ENCODE assay signal across 27 cellular contexts in the genomic region with DNA sequence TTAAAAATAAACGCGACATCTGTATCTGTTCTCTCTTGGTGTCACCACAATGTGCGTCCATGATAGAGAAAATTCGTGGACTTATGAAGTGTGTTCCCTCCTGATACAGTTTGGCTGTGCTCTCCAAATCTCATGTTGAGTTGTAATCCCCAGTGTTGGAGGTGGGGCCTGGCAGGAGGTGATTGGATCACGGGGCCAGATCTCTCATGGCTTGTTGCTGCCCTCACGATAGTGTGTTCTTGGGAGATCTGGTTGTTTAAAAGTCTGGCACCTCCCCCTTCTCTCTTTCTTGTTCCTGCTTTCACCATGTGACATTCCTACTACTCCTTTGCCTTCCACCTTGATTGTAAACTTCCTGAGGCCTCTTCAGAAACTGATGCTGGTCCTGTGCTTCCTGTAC.
A peak's percentile ranks its signal among the peaks of the same experiment; 100 is the strongest.
DNase-seq lines count a peak whose midpoint lies in the region; ATAC-seq, FAIRE-seq and TF ChIP-seq lines count a peak whose summit lies in the region.
"Had no signal": no experiment of that assay in that cellular context is flagged by ENCODE, and none has a peak within 500 bp of the region (broad histone marks: within the 10 kb centered on the region; RNA-seq: fewer than 3 reads in every experiment).

No MANE protein-coding gene starts in this region.

- H3K9ac ChIP-seq in K562 (ENCODE audit: insufficient read depth in 1 of 2, low read depth in 2 of 2, low read length in 2 of 2), result no peak overlapping the region
- H3K9ac ChIP-seq: GM23248 had no signal

- POLR2A ChIA-PET in Caco-2 (lab: Charles Lee) (no interaction called here), K562 (lab: Yijun Ruan, JAX) (no interaction called here)

- H3K36me3 Mint-ChIP-seq in Caco-2 (ENCODE audit: insufficient read depth, unreplicated experiment), result no peaks in the 10 kb centered on the region
- H3K36me3 Mint-ChIP-seq in mesothelial cell of epicardium, result no peaks in the 10 kb centered on the region
- no peaks in the 10 kb centered on the region for H3K36me3 Mint-ChIP-seq in Calu3 (ENCODE audit: insufficient read depth, unreplicated experiment)
- H3K36me3 Mint-ChIP-seq: IgD-negative memory B cell had no signal

- TF ChIP-seq POLR2A in K562 (conservative IDR thresholded peaks at IDR 0.05), result no peak

- BruUV-seq in Caco-2 (replicated peaks; lab: Mats Ljungman, UMichigan) (no TSS peak), K562 (replicated peaks; lab: Mats Ljungman, UMichigan) (no TSS peak), Calu3 (replicated peaks; lab: Mats Ljungman, UMichigan) (no TSS peak)

- no peaks in the 10 kb centered on the region for H3K27me3 Mint-ChIP-seq in Caco-2 (ENCODE audit: insufficient read depth, unreplicated experiment)
- no peaks in the 10 kb centered on the region for H3K27me3 Mint-ChIP-seq in mesothelial cell of epicardium (ENCODE audit: low read depth)
- H3K27me3 Mint-ChIP-seq in Calu3 (ENCODE audit: unreplicated experiment), result peaks cover 15% of the 10 kb centered on the region
- H3K27me3 Mint-ChIP-seq: IgD-negative memory B cell had no signal

- no peak overlapping the region for H3K4me3 ChIP-seq in Caco-2 (ENCODE audit: low read depth, low read length)
- H3K4me3 ChIP-seq in K562, result no peak overlapping the region
- H3K4me3 ChIP-seq: GM23248, SK-N-MC had no signal

- no peaks in the 10 kb centered on the region for H3K9me1 ChIP-seq in K562 (ENCODE audit: control insufficient read depth, insufficient read depth, low read length)

- no peak for TF ChIP-seq EP300 in K562 (IDR thresholded peaks at IDR 0.05; ENCODE audit: low read length)

- H3K4me1 Mint-ChIP-seq in Caco-2 (ENCODE audit: low read depth, unreplicated experiment) (peaks cover 28% of the 10 kb centered on the region), mesothelial cell of epicardium (peaks cover 27% of the 10 kb centered on the region), Calu3 (ENCODE audit: low read depth, unreplicated experiment) (no peaks in the 10 kb centered on the region)

- peak overlapping the region; percentile 13; the same call in 1 of the 2 replicates for H3K4me2 ChIP-seq in K562 (ENCODE audit: insufficient read depth, low read length)

- H2AFZ ChIP-seq in K562 (ENCODE audit: low read depth, low read length), result no peak overlapping the region
- H2AFZ ChIP-seq: GM23248 had no signal

- TF ChIP-seq RAD21 in K562 (CRISPR knock-in tag; conservative IDR thresholded peaks at IDR 0.05 in 1 of 2, IDR thresholded peaks at IDR 0.05 in 1 of 2), result no peak

- no peaks in the 10 kb centered on the region for H3K36me3 ChIP-seq in Caco-2 (ENCODE audit: control insufficient read depth, insufficient read depth, low read length)
- H3K36me3 ChIP-seq in K562 (ENCODE audit: control insufficient read depth, insufficient read depth, low read length), result no peaks in the 10 kb centered on the region

- no peaks in the 10 kb centered on the region for H3K79me2 ChIP-seq in K562 (ENCODE audit: control insufficient read depth, insufficient read depth, low read length)

- no peaks in the 10 kb centered on the region for H4K20me1 ChIP-seq in K562 (replicated peaks; ENCODE audit: control insufficient read depth, insufficient read depth, low read length)

- TF ChIP-seq CTCF in Caco-2 (IDR thresholded peaks at IDR 0.05; ENCODE audit: insufficient read depth in 1 of 2, low read depth in 1 of 2, low read length in 1 of 2, severe bottlenecking in 1 of 2, unreplicated experiment in 1 of 2), result no peak
- TF ChIP-seq CTCF in K562 (IDR thresholded peaks at IDR 0.05 in 2 of 3, conservative IDR thresholded peaks at IDR 0.05 in 1 of 3; ENCODE audit: insufficient read depth in 2 of 3, low read depth in 1 of 3, low read length in 3 of 3), result no peak
- TF ChIP-seq CTCF in mesothelial cell of epicardium (IDR thresholded peaks at IDR 0.05; ENCODE audit: unreplicated experiment), result no peak
- TF ChIP-seq CTCF in Calu3 (IDR thresholded peaks at IDR 0.05; ENCODE audit: unreplicated experiment), result no peak
- no peak for TF ChIP-seq CTCF in GM20000 (IDR thresholded peaks at IDR 0.05; ENCODE audit: extremely low read depth, missing control alignments)

- H3K27me3 ChIP-seq in Caco-2 (replicated peaks; ENCODE audit: control insufficient read depth, insufficient read depth, low read length) (no peaks in the 10 kb centered on the region), K562 (ENCODE audit: control insufficient read depth in 2 of 2, insufficient read depth in 2 of 2, low read length in 2 of 2) (peaks cover 0 to 6% of the 10 kb centered on the region in 2 experiments; a peak in 2 of 5 replicates)

- H3K9me3 ChIP-seq in Caco-2, result no peaks in the 10 kb centered on the region
- no peaks in the 10 kb centered on the region for H3K9me3 ChIP-seq in K562 (replicated peaks; ENCODE audit: control insufficient read depth, insufficient read depth, low read depth, low read length)

- intact Hi-C loops in Caco-2 (cut with micrococcal nuclease; ENCODE audit: unreplicated experiment), result no loop called here
- intact Hi-C loops in K562 (cut with micrococcal nuclease), result loop anchor here (10.0 kb wide), 1 partner anchor 600 kb away; no protein-coding TSS in a partner anchor
- intact Hi-C loops in Calu3 (cut with micrococcal nuclease; ENCODE audit: unreplicated experiment), result no loop called here

- no peak overlapping the region for H3K4me3 Mint-ChIP-seq in Caco-2 (ENCODE audit: unreplicated experiment)
- no peak overlapping the region for H3K4me3 Mint-ChIP-seq in mesothelial cell of epicardium
- H3K4me3 Mint-ChIP-seq in Calu3 (ENCODE audit: low read depth, unreplicated experiment), result no peak overlapping the region
- H3K4me3 Mint-ChIP-seq: B cell, IgD-negative memory B cell had no signal

- H3K9me3 Mint-ChIP-seq in Caco-2 (ENCODE audit: unreplicated experiment) (peaks cover 12% of the 10 kb centered on the region), mesothelial cell of epicardium (no peaks in the 10 kb centered on the region), Calu3 (ENCODE audit: low read depth, unreplicated experiment) (no peaks in the 10 kb centered on the region)
- H3K9me3 Mint-ChIP-seq: IgD-negative memory B cell had no signal

- FAIRE-seq in K562 (lab: Jason Lieb, UNC), result no peak
- FAIRE-seq: D721Med had no signal

- 0% methylated on average over 6 of the region's 6 CpGs for WGBS in K562 (ENCODE audit: insufficient coverage, low coverage, missing lambda C conversion rate)

- H3K27ac Mint-ChIP-seq in Caco-2 (ENCODE audit: unreplicated experiment) (peak overlapping the region; percentile 63), mesothelial cell of epicardium (peak overlapping the region; percentile 35), Calu3 (ENCODE audit: unreplicated experiment) (no peak overlapping the region)
- H3K27ac Mint-ChIP-seq: B cell, IgD-negative memory B cell had no signal

- H3K27ac ChIP-seq in K562 (ENCODE audit: extremely low read depth, low read depth, low read length), result no peak overlapping the region
- H3K27ac ChIP-seq: 22Rv1, GM23248, HL-60, RWPE1, SK-N-MC had no signal

- in situ Hi-C loops in K562 (cut with MboI), result loop anchor here (25.0 kb wide), 1 partner anchor 858 kb away; no protein-coding TSS in a partner anchor

- peak; percentile 69 for ATAC-seq in K562
- ATAC-seq: Panc1 had no signal

- H3K4me1 ChIP-seq in Caco-2 (peaks cover 47% of the 10 kb centered on the region), K562 (replicated peaks in 1 of 2; ENCODE audit: control insufficient read depth in 2 of 2, insufficient read depth in 2 of 2, low read length in 2 of 2) (peaks cover 3 to 4% of the 10 kb centered on the region in 2 experiments; a peak in 2 of 5 replicates)

- peak; percentile 26 to 59 for DNase-seq in Caco-2
- DNase-seq in NCI-H82 treated with DMSO at 0.1 percent for 48 hours (lab: John Stamatoyannopoulos, UW; ENCODE audit: unreplicated experiment), result peak; percentile 39
- peak in 1 of 4 experiments; percentile 38 for DNase-seq in K562 (ENCODE audit: extremely low read depth in 1 of 4, low spot score in 3 of 4)
- DNase-seq in mesothelial cell of epicardium (ENCODE audit: low spot score in 2 of 2, unreplicated experiment in 2 of 2), result no peak
- DNase-seq in Calu3, result no peak
- no peak for DNase-seq in amygdala (lab: John Stamatoyannopoulos, UW)
- no peak for DNase-seq in NCI-H524 (lab: John Stamatoyannopoulos, UW)
- DNase-seq in GM20000 (ENCODE audit: low spot score), result no peak
- DNase-seq: GM23248, HCEC 1CT, MV-4-11, NCI-H1105, NCI-H1436 treated with DMSO at 0.1 percent for 48 hours, NCI-H187 treated with DMSO at 0.1 percent for 48 hours, NCI-H2171 treated with DMSO at 0.1 percent for 48 hours, NCI-H345, NCI-H510A treated with DMSO at 0.1 percent for 48 hours, NCI-H748 treated with DMSO at 0.1 percent for 48 hours, SHP77 had no signal

- CTCF ChIA-PET in Caco-2 (lab: Charles Lee), result no interaction called here
- CTCF ChIA-PET in K562 (lab: Yijun Ruan, JAX; ENCODE audit: low intra/inter-chr PET ratio), result no interaction called here
- CTCF ChIA-PET in Calu3 (lab: Charles Lee), result no interaction called here

TF ChIP-seq in K562, 482 proteins besides CTCF, POLR2A, EP300 and RAD21 (continues in another document):
- TF ChIP-seq, protein P1, sequence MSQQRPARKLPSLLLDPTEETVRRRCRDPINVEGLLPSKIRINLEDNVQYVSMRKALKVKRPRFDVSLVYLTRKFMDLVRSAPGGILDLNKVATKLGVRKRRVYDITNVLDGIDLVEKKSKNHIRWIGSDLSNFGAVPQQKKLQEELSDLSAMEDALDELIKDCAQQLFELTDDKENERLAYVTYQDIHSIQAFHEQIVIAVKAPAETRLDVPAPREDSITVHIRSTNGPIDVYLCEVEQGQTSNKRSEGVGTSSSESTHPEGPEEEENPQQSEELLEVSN (IDR thresholded peaks at IDR 0.05; ENCODE audit: borderline replicate concordance in 1 of 2, extremely low read depth in 1 of 2, insufficient read depth in 1 of 2, insufficient read length in 1 of 2, low read depth in 1 of 2, low read length in 1 of 2, poor library complexity in 1 of 2, severe bottlenecking in 1 of 2), result no peak

Comparison
In these comparisons a context has a peak if more than half of its experiments do, and no peak if none do; other contexts are left out.
1. DNase-seq: peak in Caco-2 (2 of 2) and NCI-H82 treated with DMSO at 0.1 percent for 48 hours (single experiment); none in mesothelial cell of epicardium (0 of 2), Calu3 (single experiment), amygdala (0 of 56), NCI-H524 (0 of 2) and GM20000 (single experiment).